1 cellular context compared by ENCODE assay signal in genomic region chr3:66983101-66983500, GRCh38.
TF ChIP-seq lines count a peak whose summit lies in the region.

No MANE protein-coding gene starts in this region.

TF ChIP-seq in GM23338, 12 proteins besides CTCF, POLR2A, EP300 and RAD21:
- TF ChIP-seq ZNF462 (CRISPR knock-in tag; IDR thresholded peaks at IDR 0.05) (no peak), STAT1 (IDR thresholded peaks at IDR 0.05; ENCODE audit: unreplicated experiment) (no peak), JUNB (IDR thresholded peaks at IDR 0.05; ENCODE audit: unreplicated experiment) (no peak), POLR2AphosphoS5 (IDR thresholded peaks at IDR 0.05; ENCODE audit: low read depth) (no peak), NANOG (IDR thresholded peaks at IDR 0.05; ENCODE audit: borderline replicate concordance) (no peak), EZH2 (IDR thresholded peaks at IDR 0.05; ENCODE audit: low read depth, unreplicated experiment) (no peak), EZH2phosphoT487 (IDR thresholded peaks at IDR 0.05; ENCODE audit: unreplicated experiment) (no peak), ZNF114 (CRISPR knock-in tag; IDR thresholded peaks at IDR 0.05) (no peak)
- TF ChIP-seq, protein P1, sequence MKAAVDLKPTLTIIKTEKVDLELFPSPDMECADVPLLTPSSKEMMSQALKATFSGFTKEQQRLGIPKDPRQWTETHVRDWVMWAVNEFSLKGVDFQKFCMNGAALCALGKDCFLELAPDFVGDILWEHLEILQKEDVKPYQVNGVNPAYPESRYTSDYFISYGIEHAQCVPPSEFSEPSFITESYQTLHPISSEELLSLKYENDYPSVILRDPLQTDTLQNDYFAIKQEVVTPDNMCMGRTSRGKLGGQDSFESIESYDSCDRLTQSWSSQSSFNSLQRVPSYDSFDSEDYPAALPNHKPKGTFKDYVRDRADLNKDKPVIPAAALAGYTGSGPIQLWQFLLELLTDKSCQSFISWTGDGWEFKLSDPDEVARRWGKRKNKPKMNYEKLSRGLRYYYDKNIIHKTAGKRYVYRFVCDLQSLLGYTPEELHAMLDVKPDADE (IDR thresholded peaks at IDR 0.05): no peak
- TF ChIP-seq, protein P2, sequence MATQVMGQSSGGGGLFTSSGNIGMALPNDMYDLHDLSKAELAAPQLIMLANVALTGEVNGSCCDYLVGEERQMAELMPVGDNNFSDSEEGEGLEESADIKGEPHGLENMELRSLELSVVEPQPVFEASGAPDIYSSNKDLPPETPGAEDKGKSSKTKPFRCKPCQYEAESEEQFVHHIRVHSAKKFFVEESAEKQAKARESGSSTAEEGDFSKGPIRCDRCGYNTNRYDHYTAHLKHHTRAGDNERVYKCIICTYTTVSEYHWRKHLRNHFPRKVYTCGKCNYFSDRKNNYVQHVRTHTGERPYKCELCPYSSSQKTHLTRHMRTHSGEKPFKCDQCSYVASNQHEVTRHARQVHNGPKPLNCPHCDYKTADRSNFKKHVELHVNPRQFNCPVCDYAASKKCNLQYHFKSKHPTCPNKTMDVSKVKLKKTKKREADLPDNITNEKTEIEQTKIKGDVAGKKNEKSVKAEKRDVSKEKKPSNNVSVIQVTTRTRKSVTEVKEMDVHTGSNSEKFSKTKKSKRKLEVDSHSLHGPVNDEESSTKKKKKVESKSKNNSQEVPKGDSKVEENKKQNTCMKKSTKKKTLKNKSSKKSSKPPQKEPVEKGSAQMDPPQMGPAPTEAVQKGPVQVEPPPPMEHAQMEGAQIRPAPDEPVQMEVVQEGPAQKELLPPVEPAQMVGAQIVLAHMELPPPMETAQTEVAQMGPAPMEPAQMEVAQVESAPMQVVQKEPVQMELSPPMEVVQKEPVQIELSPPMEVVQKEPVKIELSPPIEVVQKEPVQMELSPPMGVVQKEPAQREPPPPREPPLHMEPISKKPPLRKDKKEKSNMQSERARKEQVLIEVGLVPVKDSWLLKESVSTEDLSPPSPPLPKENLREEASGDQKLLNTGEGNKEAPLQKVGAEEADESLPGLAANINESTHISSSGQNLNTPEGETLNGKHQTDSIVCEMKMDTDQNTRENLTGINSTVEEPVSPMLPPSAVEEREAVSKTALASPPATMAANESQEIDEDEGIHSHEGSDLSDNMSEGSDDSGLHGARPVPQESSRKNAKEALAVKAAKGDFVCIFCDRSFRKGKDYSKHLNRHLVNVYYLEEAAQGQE (IDR thresholded peaks at IDR 0.05; ENCODE audit: unreplicated experiment): no peak
